Comparison of ENCODE assay signal across 35 cellular contexts in genomic region chr2:207353836-207354235, GRCh38.
"Had no signal": no experiment of that assay in that cellular context is flagged by ENCODE, and none has a peak within 500 bp of the region (broad histone marks: within the 10 kb centered on the region; RNA-seq: fewer than 3 reads in every experiment).

No MANE protein-coding gene starts in this region.

- H3K36me3 ChIP-seq: ascending aorta, cardiac muscle cell had no signal

- H3K27ac ChIP-seq: ascending aorta, cardiac muscle cell, VCaP had no signal

- H3K4me1 Mint-ChIP-seq: central memory CD8-positive, alpha-beta T cell had no signal

- H3K4me3 Mint-ChIP-seq: activated B cell treated with CpG ODN at 0.5 μM for 24 hours; activated CD4-positive, alpha-beta memory T cell treated with anti-CD3 and anti-CD28 coated beads for 36 hours; activated CD4-positive, alpha-beta T cell treated with anti-CD3 and anti-CD28 coated beads, Interleukin-2, amount 10 ng/mL, durations not matched to agents 24 days and 14 days; activated CD8-positive, alpha-beta T cell treated with anti-CD3 and anti-CD28 coated beads for 36 hours; activated naive CD4-positive, alpha-beta T cell treated with anti-CD3 and anti-CD28 coated beads, Interleukin-2, amount 10 ng/mL, durations not matched to agents 7 days and 5 days; activated naive CD4-positive, alpha-beta T cell treated with anti-CD3 and anti-CD28 coated beads, Interleukin-2, amount 50 U/mL, for 24 hours; activated naive CD8-positive, alpha-beta T cell; activated naive CD8-positive, alpha-beta T cell treated with anti-CD3 and anti-CD28 coated beads, Interleukin-2, amount 10 ng/mL, durations not matched to agents 7 days and 5 days; activated naive CD8-positive, alpha-beta T cell treated with anti-CD3 and anti-CD28 coated beads, Interleukin-2, amount 50 U/mL, for 24 hours; activated T-cell treated with anti-CD3 and anti-CD28 coated beads, Interleukin-2, amount 50 U/mL, for 4 hours; activated T-cell treated with anti-CD3 and anti-CD28 coated beads, Interleukin-2, amount 50 U/mL, for 72 hours; activated T-helper 1 cell treated with anti-CD3 and anti-CD28 coated beads, Interleukin-12 subunit alpha, Interleukin-12 subunit beta, Interleukin-2, Interleukin-4 antibody, amounts not matched to agents 30 ng/mL and 10 ng/mL and 1 ng/mL, durations not matched to agents 14 hours and 24 hours and 36 hours; brain; central memory CD8-positive, alpha-beta T cell; T-helper 1 cell treated with Interleukin-12 subunit alpha and Interleukin-12 subunit beta and Interleukin-4 antibody, amounts not matched to agents 30 μg/mL and 1 μg/mL, for 36 hours; T-helper 2 cell treated with Interferon-gamma antibody and Interleukin-4, amounts not matched to agents 5 μg/mL and 100 μg/mL, for 36 hours had no signal

- ATAC-seq: activated CD8-positive, alpha-beta T cell treated with anti-CD3 and anti-CD28 coated beads for 36 hours; activated naive CD8-positive, alpha-beta T cell treated with anti-CD3 and anti-CD28 coated beads, Interleukin-2, amount 50 U/mL, for 24 hours; activated T-cell treated with anti-CD3 and anti-CD28 coated beads, Interleukin-2, amount 50 U/mL, for 4 hours had no signal

- H3K27ac Mint-ChIP-seq: activated B cell treated with CpG ODN at 0.5 μM for 24 hours; activated CD4-positive, alpha-beta memory T cell treated with anti-CD3 and anti-CD28 coated beads for 36 hours; activated CD4-positive, alpha-beta T cell treated with anti-CD3 and anti-CD28 coated beads, Interleukin-2, amount 10 ng/mL, durations not matched to agents 24 days and 14 days; activated CD8-positive, alpha-beta T cell treated with anti-CD3 and anti-CD28 coated beads for 36 hours; activated naive CD4-positive, alpha-beta T cell treated with anti-CD3 and anti-CD28 coated beads, Interleukin-2, amount 10 ng/mL, durations not matched to agents 7 days and 5 days; activated naive CD4-positive, alpha-beta T cell treated with anti-CD3 and anti-CD28 coated beads, Interleukin-2, amount 50 U/mL, for 24 hours; activated naive CD8-positive, alpha-beta T cell; activated naive CD8-positive, alpha-beta T cell treated with anti-CD3 and anti-CD28 coated beads, Interleukin-2, amount 10 ng/mL, durations not matched to agents 7 days and 5 days; activated naive CD8-positive, alpha-beta T cell treated with anti-CD3 and anti-CD28 coated beads, Interleukin-2, amount 50 U/mL, for 24 hours; activated T-cell treated with anti-CD3 and anti-CD28 coated beads, Interleukin-2, amount 50 U/mL, for 72 hours; activated T-helper 1 cell treated with anti-CD3 and anti-CD28 coated beads, Interleukin-12 subunit alpha, Interleukin-12 subunit beta, Interleukin-2, Interleukin-4 antibody, amounts not matched to agents 30 ng/mL and 10 ng/mL and 1 ng/mL, durations not matched to agents 14 hours and 24 hours and 36 hours; activated T-helper 2 cell treated with anti-CD3 and anti-CD28 coated beads, Interferon-gamma antibody, Interleukin-2, Interleukin-4, amounts not matched to agents 10 μg/mL and 5 μg/mL and 100 μg/mL, durations not matched to agents 14 hours and 24 hours and 36 hours; T-helper 1 cell treated with Interleukin-12 subunit alpha and Interleukin-12 subunit beta and Interleukin-4 antibody, amounts not matched to agents 30 μg/mL and 1 μg/mL, for 36 hours; T-helper 2 cell treated with Interferon-gamma antibody and Interleukin-4, amounts not matched to agents 5 μg/mL and 100 μg/mL, for 36 hours had no signal

- H3K36me3 Mint-ChIP-seq: activated CD4-positive, alpha-beta memory T cell treated with anti-CD3 and anti-CD28 coated beads for 36 hours; activated naive CD4-positive, alpha-beta T cell treated with anti-CD3 and anti-CD28 coated beads, Interleukin-2, amount 10 ng/mL, durations not matched to agents 7 days and 5 days; activated naive CD4-positive, alpha-beta T cell treated with anti-CD3 and anti-CD28 coated beads, Interleukin-2, amount 50 U/mL, for 24 hours; activated naive CD8-positive, alpha-beta T cell treated with anti-CD3 and anti-CD28 coated beads, Interleukin-2, amount 10 ng/mL, durations not matched to agents 7 days and 5 days; brain had no signal

- H3K27me3 ChIP-seq: ascending aorta, cardiac muscle cell had no signal

- DNase-seq: activated B cell treated with CpG ODN at 0.5 μM for 24 hours; activated CD4-positive, alpha-beta memory T cell treated with anti-CD3 and anti-CD28 coated beads for 36 hours; activated CD4-positive, alpha-beta T cell treated with anti-CD3 and anti-CD28 coated beads for 4 hours; activated CD4-positive, alpha-beta T cell treated with anti-CD3 and anti-CD28 coated beads, Interleukin-2, amount 10 ng/mL, durations not matched to agents 24 days and 14 days; activated CD4-positive, alpha-beta T cell treated with anti-CD3 and anti-CD28 coated beads, Interleukin-2, amount 50 U/mL, for 1 hour; activated CD4-positive, alpha-beta T cell treated with anti-CD3 and anti-CD28 coated beads, Interleukin-2, amount 50 U/mL, for 4 hours; activated CD4-positive, CD25-positive, alpha-beta regulatory T cell treated with anti-CD3 and anti-CD28 coated beads, Interleukin-2, amount 50 U/mL, for 72 hours; activated CD8-positive, alpha-beta memory T cell treated with anti-CD3 and anti-CD28 coated beads, Interleukin-2, amount 50 U/mL, for 4 hours; activated CD8-positive, alpha-beta T cell treated with anti-CD3 and anti-CD28 coated beads for 36 hours; activated effector memory CD4-positive, alpha-beta T cell treated with Interleukin-2 at 50 U/mL for 16 hours; activated gamma-delta T cell; activated naive CD4-positive, alpha-beta T cell treated with anti-CD3 and anti-CD28 coated beads, Interleukin-2, amount 10 ng/mL, durations not matched to agents 7 days and 5 days; activated naive CD4-positive, alpha-beta T cell treated with Interleukin-2 at 50 U/mL for 16 hours; activated naive CD8-positive, alpha-beta T cell treated with anti-CD3 and anti-CD28 coated beads, Interleukin-2, amount 10 ng/mL, durations not matched to agents 7 days and 5 days; activated naive CD8-positive, alpha-beta T cell treated with anti-CD3 and anti-CD28 coated beads, Interleukin-2, amount 50 U/mL, for 24 hours; activated T-cell treated with anti-CD3 and anti-CD28 coated beads for 4 hours; activated T-cell treated with anti-CD3 and anti-CD28 coated beads, Interleukin-2, amount 50 U/mL, for 1 hour; activated T-cell treated with anti-CD3 and anti-CD28 coated beads, Interleukin-2, amount 50 U/mL, for 4 hours; activated T-cell treated with anti-CD3 and anti-CD28 coated beads, Interleukin-2, amount 50 U/mL, for 72 hours; cerebellar nuclear complex; T-helper 2 cell; T-helper 9 cell had no signal

- H3K9me3 Mint-ChIP-seq: activated CD4-positive, alpha-beta memory T cell treated with anti-CD3 and anti-CD28 coated beads for 36 hours; activated CD4-positive, alpha-beta T cell treated with anti-CD3 and anti-CD28 coated beads, Interleukin-2, amount 10 ng/mL, durations not matched to agents 24 days and 14 days; activated naive CD4-positive, alpha-beta T cell treated with anti-CD3 and anti-CD28 coated beads, Interleukin-2, amount 50 U/mL, for 24 hours; activated naive CD8-positive, alpha-beta T cell treated with anti-CD3 and anti-CD28 coated beads, Interleukin-2, amount 10 ng/mL, durations not matched to agents 7 days and 5 days; activated naive CD8-positive, alpha-beta T cell treated with anti-CD3 and anti-CD28 coated beads, Interleukin-2, amount 50 U/mL, for 24 hours; activated T-cell treated with anti-CD3 and anti-CD28 coated beads, Interleukin-2, amount 50 U/mL, for 4 hours; activated T-cell treated with anti-CD3 and anti-CD28 coated beads, Interleukin-2, amount 50 U/mL, for 72 hours; activated T-helper 1 cell treated with anti-CD3 and anti-CD28 coated beads, Interleukin-12 subunit alpha, Interleukin-12 subunit beta, Interleukin-2, Interleukin-4 antibody, amounts not matched to agents 30 ng/mL and 10 ng/mL and 1 ng/mL, durations not matched to agents 14 hours and 24 hours and 36 hours; activated T-helper 2 cell treated with anti-CD3 and anti-CD28 coated beads, Interferon-gamma antibody, Interleukin-2, Interleukin-4, amounts not matched to agents 10 μg/mL and 5 μg/mL and 100 μg/mL, durations not matched to agents 14 hours and 24 hours and 36 hours; central memory CD8-positive, alpha-beta T cell; T-helper 2 cell treated with Interferon-gamma antibody and Interleukin-4, amounts not matched to agents 5 μg/mL and 100 μg/mL, for 36 hours had no signal

- H3K4me1 ChIP-seq: ascending aorta had no signal

- FAIRE-seq: bronchial epithelial cell, TTC549 had no signal

- H3K9me3 ChIP-seq: ascending aorta had no signal

- H3K27me3 Mint-ChIP-seq: activated B cell treated with CpG ODN at 0.5 μM for 24 hours; activated CD4-positive, alpha-beta memory T cell treated with anti-CD3 and anti-CD28 coated beads for 36 hours; activated CD8-positive, alpha-beta T cell treated with anti-CD3 and anti-CD28 coated beads for 36 hours; activated naive CD4-positive, alpha-beta T cell treated with anti-CD3 and anti-CD28 coated beads, Interleukin-2, amount 50 U/mL, for 24 hours; activated naive CD8-positive, alpha-beta T cell; activated naive CD8-positive, alpha-beta T cell treated with anti-CD3 and anti-CD28 coated beads, Interleukin-2, amount 10 ng/mL, durations not matched to agents 7 days and 5 days; activated naive CD8-positive, alpha-beta T cell treated with anti-CD3 and anti-CD28 coated beads, Interleukin-2, amount 50 U/mL, for 24 hours; central memory CD8-positive, alpha-beta T cell had no signal

- H3K4me3 ChIP-seq: ascending aorta, cardiac muscle cell had no signal
